Comparison of ENCODE assay signal across 1 cellular context in genomic region chrX:40105791-40106676, GRCh38.
TF ChIP-seq lines count a peak whose summit lies in the region.

No MANE protein-coding gene starts in this region.

TF ChIP-seq in K562, 482 proteins besides CTCF, POLR2A, EP300 and RAD21 (continued from another document):
- TF ChIP-seq YY1 (IDR thresholded peaks at IDR 0.05; ENCODE audit: borderline replicate concordance in 1 of 3, control insufficient read depth in 1 of 3, extremely low read depth in 1 of 3, insufficient read depth in 3 of 3, insufficient read length in 1 of 3, insufficient replicate concordance in 2 of 3, low read depth in 1 of 3, low read length in 2 of 3): peak in 1 of 3 experiments; percentile 82
- 0 out of 4 replicates have a peak, but pooled peaks of 1 of the 2 experiments have one; percentile 57 for TF ChIP-seq KDM4B (IDR thresholded peaks at IDR 0.05; ENCODE audit: borderline replicate concordance in 2 of 2, low read depth in 1 of 2)
- peak; percentile 20 for TF ChIP-seq KDM5B (IDR thresholded peaks at IDR 0.05; ENCODE audit: insufficient replicate concordance, low read depth, low read length)
- peak; percentile 72 for TF ChIP-seq CXXC5 (CRISPR knock-in tag; IDR thresholded peaks at IDR 0.05)
- peak; percentile 50 for TF ChIP-seq HMGN3 (IDR thresholded peaks at IDR 0.05; ENCODE audit: borderline replicate concordance, extremely low read depth, insufficient read length, low read depth, low read length)
- 0 out of 2 replicates have a peak, but pooled peaks have one; percentile 36 for TF ChIP-seq ETS1 (conservative IDR thresholded peaks at IDR 0.05; ENCODE audit: control insufficient read depth, low read depth, low read length)
- TF ChIP-seq ZSCAN29 (IDR thresholded peaks at IDR 0.05): no peak
- TF ChIP-seq EP400 (IDR thresholded peaks at IDR 0.05): peak; percentile 14; the same call in 1 of the 2 replicates
- TF ChIP-seq MYC (IDR thresholded peaks at IDR 0.05; ENCODE audit: low read depth, low read length): peak; percentile 36
- no peak for TF ChIP-seq MYC (CRISPR knock-in tag; IDR thresholded peaks at IDR 0.05; ENCODE audit: borderline replicate concordance, low read depth)
- TF ChIP-seq E2F6 (IDR thresholded peaks at IDR 0.05; ENCODE audit: borderline replicate concordance in 1 of 2, extremely low read depth in 1 of 2, insufficient read depth in 1 of 2, insufficient read length in 1 of 2, low read depth in 1 of 2, low read length in 1 of 2, poor library complexity in 1 of 2, severe bottlenecking in 1 of 2): peak; percentile 69 to 93
- TF ChIP-seq EGR1 (conservative IDR thresholded peaks at IDR 0.05): peak; percentile 90
- TF ChIP-seq ZNF639 (CRISPR knock-in tag; conservative IDR thresholded peaks at IDR 0.05 in 1 of 2, IDR thresholded peaks at IDR 0.05 in 1 of 2): peak in 1 of 2 experiments; percentile 78; a peak in 2 of 4 replicates
- peak; percentile 34; the same call in 1 of the 2 replicates for TF ChIP-seq TFAP4 (CRISPR knock-in tag; IDR thresholded peaks at IDR 0.05; ENCODE audit: borderline replicate concordance)
- no peak for TF ChIP-seq FOXK2 (conservative IDR thresholded peaks at IDR 0.05 in 1 of 2, IDR thresholded peaks at IDR 0.05 in 1 of 2; ENCODE audit: low read depth in 2 of 2)
- peak; percentile 42; the same call in 1 of the 2 replicates for TF ChIP-seq PML (IDR thresholded peaks at IDR 0.05; ENCODE audit: low read length)
- no peak for TF ChIP-seq ZNF707 (CRISPR knock-in tag; conservative IDR thresholded peaks at IDR 0.05)
- TF ChIP-seq THRA (IDR thresholded peaks at IDR 0.05): no peak
- peak; percentile 53; the same call in 1 of the 2 replicates for TF ChIP-seq SUPT5H (IDR thresholded peaks at IDR 0.05)
- TF ChIP-seq KAT7 (CRISPR knock-in tag; IDR thresholded peaks at IDR 0.05; ENCODE audit: borderline replicate concordance): 0 out of 2 replicates have a peak, but pooled peaks have one; percentile 47
- TF ChIP-seq POLR3A (IDR thresholded peaks at IDR 0.05; ENCODE audit: borderline replicate concordance, extremely low read depth, insufficient read depth, insufficient read length): no peak
- no peak for TF ChIP-seq SLC30A9 (CRISPR knock-in tag; IDR thresholded peaks at IDR 0.05)
- TF ChIP-seq NFRKB (IDR thresholded peaks at IDR 0.05; ENCODE audit: low read depth): peak; percentile 63; the same call in 1 of the 2 replicates
- TF ChIP-seq NCOR1 (IDR thresholded peaks at IDR 0.05): no peak
- no peak for TF ChIP-seq ZBTB49 (CRISPR knock-in tag; IDR thresholded peaks at IDR 0.05; ENCODE audit: borderline replicate concordance)
- TF ChIP-seq TAF1 (IDR thresholded peaks at IDR 0.05; ENCODE audit: control insufficient read depth, extremely low read depth, insufficient read depth, low read length, severe bottlenecking): peak; percentile 43
- TF ChIP-seq POLR2G (IDR thresholded peaks at IDR 0.05; ENCODE audit: low read depth, low read length): peak; percentile 70
- peak; percentile 9 for TF ChIP-seq FIP1L1 (IDR thresholded peaks at IDR 0.05; ENCODE audit: low read depth, low read length, poor library complexity, severe bottlenecking)
